In genomic region chr9:132406554-132407122, GRCh38 we compare ENCODE assay signal across 8 cellular contexts. TPM values are rescaled to one million over a fixed set of nuclear protein-coding genes. Genes with fewer than 3 reads are reported as not detected.
DNase-seq lines count a peak whose midpoint lies in the region; TF ChIP-seq lines count a peak whose summit lies in the region.

A gene with protein sequence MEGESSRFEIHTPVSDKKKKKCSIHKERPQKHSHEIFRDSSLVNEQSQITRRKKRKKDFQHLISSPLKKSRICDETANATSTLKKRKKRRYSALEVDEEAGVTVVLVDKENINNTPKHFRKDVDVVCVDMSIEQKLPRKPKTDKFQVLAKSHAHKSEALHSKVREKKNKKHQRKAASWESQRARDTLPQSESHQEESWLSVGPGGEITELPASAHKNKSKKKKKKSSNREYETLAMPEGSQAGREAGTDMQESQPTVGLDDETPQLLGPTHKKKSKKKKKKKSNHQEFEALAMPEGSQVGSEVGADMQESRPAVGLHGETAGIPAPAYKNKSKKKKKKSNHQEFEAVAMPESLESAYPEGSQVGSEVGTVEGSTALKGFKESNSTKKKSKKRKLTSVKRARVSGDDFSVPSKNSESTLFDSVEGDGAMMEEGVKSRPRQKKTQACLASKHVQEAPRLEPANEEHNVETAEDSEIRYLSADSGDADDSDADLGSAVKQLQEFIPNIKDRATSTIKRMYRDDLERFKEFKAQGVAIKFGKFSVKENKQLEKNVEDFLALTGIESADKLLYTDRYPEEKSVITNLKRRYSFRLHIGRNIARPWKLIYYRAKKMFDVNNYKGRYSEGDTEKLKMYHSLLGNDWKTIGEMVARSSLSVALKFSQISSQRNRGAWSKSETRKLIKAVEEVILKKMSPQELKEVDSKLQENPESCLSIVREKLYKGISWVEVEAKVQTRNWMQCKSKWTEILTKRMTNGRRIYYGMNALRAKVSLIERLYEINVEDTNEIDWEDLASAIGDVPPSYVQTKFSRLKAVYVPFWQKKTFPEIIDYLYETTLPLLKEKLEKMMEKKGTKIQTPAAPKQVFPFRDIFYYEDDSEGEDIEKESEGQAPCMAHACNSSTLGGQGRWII (minus strand): TSS chr9:132406840. CDS start chr9:132402821, 4,019 bp downstream.

- H3K56ac ChIP-seq in H9 (ENCODE audit: insufficient read length, low read depth, low read length) = no peak within 1 kb of the TSS

- H2BK12ac ChIP-seq in H9 (ENCODE audit: insufficient read length, low read depth, low read length) = no peak within 1 kb of the TSS

- H3K27me3 Mint-ChIP-seq in H9 (ENCODE audit: low read depth) = peaks cover 21% of the 10 kb centered on the region
- H3K27me3 Mint-ChIP-seq in activated T-helper 2 cell treated with anti-CD3 and anti-CD28 coated beads, Interferon-gamma antibody, Interleukin-2, Interleukin-4, amounts not matched to agents 10 μg/mL and 5 μg/mL and 100 μg/mL, durations not matched to agents 14 hours and 24 hours and 36 hours (ENCODE audit: low read depth) = peaks cover 20% of the 10 kb centered on the region
- H3K27me3 Mint-ChIP-seq in nephron (ENCODE audit: low read depth) = peaks cover 42% of the 10 kb centered on the region

- no peak within 1 kb of the TSS for H2BK120ac ChIP-seq in H9 (ENCODE audit: low read depth, low read length, poor library complexity, severe bottlenecking)

- H3K23me2 ChIP-seq in H9 (ENCODE audit: insufficient read length, low read depth, low read length, poor library complexity, severe bottlenecking) = peaks cover 14% of the 10 kb centered on the region

- no peak within 1 kb of the TSS for H2AFZ ChIP-seq in H9 (ENCODE audit: low read length)

- H4K5ac ChIP-seq in H9 (ENCODE audit: insufficient read length, low read depth, low read length) = no peak within 1 kb of the TSS

- H3K27me3 ChIP-seq in H9 (ENCODE audit: insufficient read depth, low read length) (no peaks in the 10 kb centered on the region; the same call in 1 of the 2 replicates), MG63 (peaks cover 16% of the 10 kb centered on the region)

- H3K23ac ChIP-seq in H9 (ENCODE audit: insufficient read length, low read depth, low read length) = no peak within 1 kb of the TSS

- intact Hi-C loops in activated T-helper 2 cell treated with anti-CD3 and anti-CD28 coated beads, Interferon-gamma antibody, Interleukin-2, Interleukin-4, amounts not matched to agents 10 μg/mL and 5 μg/mL and 100 μg/mL, durations not matched to agents 14 hours and 24 hours and 36 hours (cut with micrococcal nuclease) = loop anchor here (1.0 to 5.0 kb wide), 2 partner anchors 51 to 266 kb away; partner anchors contain the start of gene GTF3C4

- no peaks in the 10 kb centered on the region for H4K20me1 ChIP-seq in H9 (ENCODE audit: control insufficient read depth, insufficient read depth, insufficient read length)

- H2AK5ac ChIP-seq in H9 (ENCODE audit: insufficient read length, low read length) = no peak within 1 kb of the TSS

- H3K27ac ChIP-seq in H9 (ENCODE audit: insufficient read length, low read depth, low read length) = no peak within 1 kb of the TSS

- no CpG with 5 or more reads among the region's 33 CpGs for whole genome bisulfite sequencing in H9 (ENCODE audit: extremely low coverage, insufficient read length, low lambda C conversion rate)

- peaks cover 14% of the 10 kb centered on the region for H3K36me3 ChIP-seq in MG63

- DNase-seq in Daoy (ENCODE audit: low read depth) (peak; percentile 97), H9 (peak; percentile 95), MG63 (peak; percentile 92), fibroblast of the aortic adventitia (ENCODE audit: low read depth) (peak; percentile 90)
- DNase-seq in activated T-helper 2 cell treated with anti-CD3 and anti-CD28 coated beads, Interferon-gamma antibody, Interleukin-2, Interleukin-4, amounts not matched to agents 10 μg/mL and 5 μg/mL and 100 μg/mL, durations not matched to agents 14 hours and 24 hours and 36 hours (ENCODE audit: low spot score) = peak; percentile 91
- DNase-seq in stimulated activated naive CD4-positive, alpha-beta T cell treated with Interleukin-2 at 50 U/mL for 16 hours (lab: John Stamatoyannopoulos, UW) = peak; percentile 92

- H3K36me3 Mint-ChIP-seq in H9 (ENCODE audit: insufficient read depth in 1 of 3, low read depth in 3 of 3) (peaks cover 13 to 28% (median 20%) of the 10 kb centered on the region in 3 experiments), nephron (ENCODE audit: low read depth) (peaks cover 21% of the 10 kb centered on the region)
- peaks cover 33% of the 10 kb centered on the region for H3K36me3 Mint-ChIP-seq in activated T-helper 2 cell treated with anti-CD3 and anti-CD28 coated beads, Interferon-gamma antibody, Interleukin-2, Interleukin-4, amounts not matched to agents 10 μg/mL and 5 μg/mL and 100 μg/mL, durations not matched to agents 14 hours and 24 hours and 36 hours (ENCODE audit: low read depth)

- H3K9me3 Mint-ChIP-seq in H9 (no peaks in the 10 kb centered on the region; a peak in 1 of 5 replicates), nephron (no peaks in the 10 kb centered on the region)
- H3K9me3 Mint-ChIP-seq in activated T-helper 2 cell treated with anti-CD3 and anti-CD28 coated beads, Interferon-gamma antibody, Interleukin-2, Interleukin-4, amounts not matched to agents 10 μg/mL and 5 μg/mL and 100 μg/mL, durations not matched to agents 14 hours and 24 hours and 36 hours = no peaks in the 10 kb centered on the region

- no peak within 1 kb of the TSS for H4K91ac ChIP-seq in H9 (ENCODE audit: insufficient read length, low read depth, low read length)

- peak within 1 kb of the TSS; percentile 87 for H3K4me2 ChIP-seq in H9 (ENCODE audit: insufficient read depth, insufficient read length, low read length)

- peaks cover 3% of the 10 kb centered on the region; the same call in 1 of the 2 replicates for H3K4me1 ChIP-seq in H9 (ENCODE audit: insufficient read depth, low read length)

- TF ChIP-seq POLR2A in Raji (IDR thresholded peaks at IDR 0.05; ENCODE audit: insufficient read depth, low read depth, low read length) = peak; percentile 81

- H3K4ac ChIP-seq in H9 (ENCODE audit: low read depth, low read length) = no peak within 1 kb of the TSS; the same call in 1 of the 2 replicates

- no peak within 1 kb of the TSS for H2BK15ac ChIP-seq in H9 (ENCODE audit: low read depth, low read length)

- peaks cover 9% of the 10 kb centered on the region; the same call in 1 of the 2 replicates for H3K79me2 ChIP-seq in H9 (ENCODE audit: insufficient read depth, low read length)

- H2BK5ac ChIP-seq in H9 (ENCODE audit: insufficient read length, low read length) = no peak within 1 kb of the TSS

- peak within 1 kb of the TSS; percentile 73 for H3K4me3 ChIP-seq in MG63
- peak within 1 kb of the TSS; percentile 84 for H3K4me3 ChIP-seq in fibroblast of the aortic adventitia (ENCODE audit: low read depth, low read length)

- no peak for TF ChIP-seq CTCF in H9 (conservative IDR thresholded peaks at IDR 0.05)
- TF ChIP-seq CTCF in fibroblast of the aortic adventitia (IDR thresholded peaks at IDR 0.05; ENCODE audit: insufficient read depth, low read length) = no peak
- TF ChIP-seq CTCF in nephron (IDR thresholded peaks at IDR 0.05; ENCODE audit: unreplicated experiment in 3 of 3) = no peak

- H3K4me1 Mint-ChIP-seq in H9 (peaks cover 20 to 27% of the 10 kb centered on the region in 2 experiments), nephron (peaks cover 35% of the 10 kb centered on the region)
- peaks cover 38% of the 10 kb centered on the region for H3K4me1 Mint-ChIP-seq in activated T-helper 2 cell treated with anti-CD3 and anti-CD28 coated beads, Interferon-gamma antibody, Interleukin-2, Interleukin-4, amounts not matched to agents 10 μg/mL and 5 μg/mL and 100 μg/mL, durations not matched to agents 14 hours and 24 hours and 36 hours (ENCODE audit: low read depth)

- H3T11ph ChIP-seq in H9 (ENCODE audit: low read length) = no peak within 1 kb of the TSS

- peak within 1 kb of the TSS; percentile 87 to 93 for H3K4me3 Mint-ChIP-seq in H9
- H3K4me3 Mint-ChIP-seq in activated T-helper 2 cell treated with anti-CD3 and anti-CD28 coated beads, Interferon-gamma antibody, Interleukin-2, Interleukin-4, amounts not matched to agents 10 μg/mL and 5 μg/mL and 100 μg/mL, durations not matched to agents 14 hours and 24 hours and 36 hours (ENCODE audit: low read depth) = peak within 1 kb of the TSS; percentile 80
- H3K4me3 Mint-ChIP-seq in nephron = peak within 1 kb of the TSS; percentile 87 to 92 (median 90)

- no peak within 1 kb of the TSS for H3K18ac ChIP-seq in H9 (ENCODE audit: insufficient read length, low read depth, low read length)

- peak within 1 kb of the TSS; percentile 79 for H3K9ac ChIP-seq in H9 (ENCODE audit: extremely low read depth, insufficient read length, low read length)

- peaks cover 5% of the 10 kb centered on the region for H3K79me1 ChIP-seq in H9 (ENCODE audit: insufficient read depth, low read depth, low read length, poor library complexity, severe bottlenecking)

- no peak within 1 kb of the TSS for H2BK20ac ChIP-seq in H9 (ENCODE audit: low read depth, low read length, poor library complexity, severe bottlenecking)

- H3K27ac Mint-ChIP-seq in H9 (peak within 1 kb of the TSS in 2 of 3 experiments; percentile 88 to 94; a peak in 4 of 7 replicates), nephron (peak within 1 kb of the TSS; percentile 36 to 81 (median 39))
- peak within 1 kb of the TSS; percentile 93 for H3K27ac Mint-ChIP-seq in activated T-helper 2 cell treated with anti-CD3 and anti-CD28 coated beads, Interferon-gamma antibody, Interleukin-2, Interleukin-4, amounts not matched to agents 10 μg/mL and 5 μg/mL and 100 μg/mL, durations not matched to agents 14 hours and 24 hours and 36 hours

- H4K8ac ChIP-seq in H9 (replicated peaks; ENCODE audit: insufficient read length, low read depth, low read length) = no peak within 1 kb of the TSS

- H3K9me3 ChIP-seq in H9 (ENCODE audit: control insufficient read depth, low read depth, low read length) (no peaks in the 10 kb centered on the region), MG63 (no peaks in the 10 kb centered on the region)

- no peak within 1 kb of the TSS; the same call in 1 of the 2 replicates for H3K14ac ChIP-seq in H9 (ENCODE audit: insufficient read depth, low read length)

RNA-seq across cellular contexts. Expression of the gene that starts here (rescaled TPM):
- 40.8 and 41.7 TPM in 2 replicates for total RNA-seq in Daoy (2014; rRNA removed; shearing (Covaris generic))
- 24.2 and 26.9 TPM in 2 replicates for total RNA-seq in H9 (2021)
- total RNA-seq in MG63 (2014; rRNA removed; shearing (Covaris generic); ENCODE audit: low replicate concordance) = 7.6 and 9.7 TPM in 2 replicates
- total RNA-seq in activated T-helper 2 cell treated with anti-CD3 and anti-CD28 coated beads, Interferon-gamma antibody, Interleukin-2, Interleukin-4, amounts not matched to agents 10 μg/mL and 5 μg/mL and 100 μg/mL, durations not matched to agents 14 hours and 24 hours and 36 hours = 35.4 and 36.2 TPM in 2 replicates
- total RNA-seq in fibroblast of the aortic adventitia (ENCODE audit: low replicate concordance) = 10.6 and 17.8 TPM in 2 replicates

Comparison
In these comparisons a context has a peak if more than half of its experiments do, and no peak if none do; other contexts are left out.
1. H3K27ac Mint-ChIP-seq: peak in every context shown above with its lines; median percentile 93 in activated T-helper 2 cell treated with anti-CD3 and anti-CD28 coated beads, Interferon-gamma antibody, Interleukin-2, Interleukin-4, amounts not matched to agents 10 μg/mL and 5 μg/mL and 100 μg/mL, durations not matched to agents 14 hours and 24 hours and 36 hours; 91 in H9; 39 in nephron.